1 cellular context compared by ENCODE assay signal in genomic region chr5:103487253-103487652, GRCh38.
TF ChIP-seq lines count a peak whose summit lies in the region.

No MANE protein-coding gene starts in this region.

TF ChIP-seq in H1, 55 proteins besides CTCF, POLR2A, EP300 and RAD21:
- no peak for TF ChIP-seq TCF12 (IDR thresholded peaks at IDR 0.05; ENCODE audit: low read depth, low read length)
